In genomic region chr10:5506751-5507648, GRCh38 we compare ENCODE assay signal across 17 cellular contexts. TPM values are rescaled to one million over a fixed set of nuclear protein-coding genes. Genes with fewer than 3 reads are reported as not detected.
"Had no signal": no experiment of that assay in that cellular context is flagged by ENCODE, and none has a peak within 500 bp of the region (broad histone marks: within the 10 kb centered on the region; RNA-seq: fewer than 3 reads in every experiment).

No MANE protein-coding gene starts in this region.

- H3K9ac ChIP-seq: SK-N-SH had no signal

- H3K4me2 ChIP-seq: SK-N-SH had no signal

- H3K4me1 Mint-ChIP-seq: activated B cell treated with CpG ODN at 0.5 μM for 24 hours; activated CD4-positive, alpha-beta T cell treated with anti-CD3 and anti-CD28 coated beads, Interleukin-2, amount 10 ng/mL, durations not matched to agents 24 days and 14 days; activated naive CD4-positive, alpha-beta T cell treated with anti-CD3 and anti-CD28 coated beads, Interleukin-2, amount 50 U/mL, for 24 hours; activated T-helper 17 cell treated with anti-CD3 and anti-CD28 coated beads, Interleukin-2, amount 50 U/mL, for 72 hours had no signal

- H3K4me3 Mint-ChIP-seq: activated B cell treated with CpG ODN at 0.5 μM for 24 hours; activated CD4-positive, alpha-beta T cell treated with anti-CD3 and anti-CD28 coated beads, Interleukin-2, amount 10 ng/mL, durations not matched to agents 24 days and 14 days; activated naive CD4-positive, alpha-beta T cell treated with anti-CD3 and anti-CD28 coated beads, Interleukin-2, amount 50 U/mL, for 24 hours; activated T-helper 17 cell treated with anti-CD3 and anti-CD28 coated beads, Interleukin-2, amount 50 U/mL, for 72 hours; brain; effector memory CD8-positive, alpha-beta T cell; naive thymus-derived CD8-positive, alpha-beta T cell had no signal

- H3K9me3 ChIP-seq: SK-N-SH, tibial nerve had no signal

- H3K9me3 Mint-ChIP-seq: activated B cell treated with CpG ODN at 0.5 μM for 24 hours; activated CD4-positive, alpha-beta T cell treated with anti-CD3 and anti-CD28 coated beads, Interleukin-2, amount 10 ng/mL, durations not matched to agents 24 days and 14 days; activated naive CD4-positive, alpha-beta T cell treated with anti-CD3 and anti-CD28 coated beads, Interleukin-2, amount 50 U/mL, for 24 hours; activated T-helper 17 cell treated with anti-CD3 and anti-CD28 coated beads, Interleukin-2, amount 50 U/mL, for 72 hours; brain; effector memory CD8-positive, alpha-beta T cell; naive thymus-derived CD8-positive, alpha-beta T cell had no signal

- H3K27me3 Mint-ChIP-seq: activated naive CD4-positive, alpha-beta T cell treated with anti-CD3 and anti-CD28 coated beads, Interleukin-2, amount 50 U/mL, for 24 hours had no signal

- H3K4me1 ChIP-seq: tibial nerve had no signal

- DNase-seq: activated B cell treated with CpG ODN at 0.5 μM for 24 hours; activated CD4-positive, alpha-beta T cell treated with anti-CD3 and anti-CD28 coated beads, Interleukin-2, amount 10 ng/mL, durations not matched to agents 24 days and 14 days; amygdala; effector memory CD8-positive, alpha-beta T cell; glutamatergic neuron; SK-N-SH had no signal

- H3K36me3 ChIP-seq: tibial nerve had no signal

- H3K27ac ChIP-seq: epithelial cell of prostate, tibial nerve had no signal

- ATAC-seq: activated T-helper 17 cell treated with anti-CD3 and anti-CD28 coated beads, Interleukin-2, amount 50 U/mL, for 72 hours; effector memory CD8-positive, alpha-beta T cell; naive thymus-derived CD8-positive, alpha-beta T cell had no signal

- H3K27ac Mint-ChIP-seq: activated B cell treated with CpG ODN at 0.5 μM for 24 hours; activated CD4-positive, alpha-beta T cell treated with anti-CD3 and anti-CD28 coated beads, Interleukin-2, amount 10 ng/mL, durations not matched to agents 24 days and 14 days; activated naive CD4-positive, alpha-beta T cell treated with anti-CD3 and anti-CD28 coated beads, Interleukin-2, amount 50 U/mL, for 24 hours; activated T-helper 17 cell treated with anti-CD3 and anti-CD28 coated beads, Interleukin-2, amount 50 U/mL, for 72 hours; brain; effector memory CD8-positive, alpha-beta T cell had no signal

- H3K27me3 ChIP-seq: tibial nerve had no signal

- H3K4me3 ChIP-seq: tibial nerve had no signal

- H3K36me3 Mint-ChIP-seq: activated naive CD4-positive, alpha-beta T cell treated with anti-CD3 and anti-CD28 coated beads, Interleukin-2, amount 50 U/mL, for 24 hours; brain; naive thymus-derived CD8-positive, alpha-beta T cell had no signal

RNA-seq across cellular contexts. Expression of gene CALML5, which starts 7.6 kb away (rescaled TPM):
- total RNA-seq: activated B cell treated with CpG ODN at 0.5 μM for 24 hours; activated CD4-positive, alpha-beta T cell treated with anti-CD3 and anti-CD28 coated beads, Interleukin-2, amount 10 ng/mL, durations not matched to agents 24 days and 14 days; activated T-helper 17 cell treated with anti-CD3 and anti-CD28 coated beads, Interleukin-2, amount 50 U/mL, for 72 hours; lung microvascular endothelial cell; mononuclear cell; naive thymus-derived CD8-positive, alpha-beta T cell; osteocyte; skeletal muscle tissue; T-helper 1 cell treated with Interleukin-12 subunit alpha and Interleukin-12 subunit beta and Interleukin-4 antibody, amounts not matched to agents 30 ng/mL and 1 ng/mL, for 36 hours; tibial nerve had no signal
- polyA plus RNA-seq: naive thymus-derived CD8-positive, alpha-beta T cell; SK-N-SH had no signal

RNA-seq across cellular contexts. Expression of gene CALML3, which starts 17.8 kb away (rescaled TPM):
- total RNA-seq: activated B cell treated with CpG ODN at 0.5 μM for 24 hours; activated CD4-positive, alpha-beta T cell treated with anti-CD3 and anti-CD28 coated beads, Interleukin-2, amount 10 ng/mL, durations not matched to agents 24 days and 14 days; activated T-helper 17 cell treated with anti-CD3 and anti-CD28 coated beads, Interleukin-2, amount 50 U/mL, for 72 hours; lung microvascular endothelial cell; mononuclear cell; naive thymus-derived CD8-positive, alpha-beta T cell; osteocyte; skeletal muscle tissue; T-helper 1 cell treated with Interleukin-12 subunit alpha and Interleukin-12 subunit beta and Interleukin-4 antibody, amounts not matched to agents 30 ng/mL and 1 ng/mL, for 36 hours; tibial nerve had no signal
- polyA plus RNA-seq: naive thymus-derived CD8-positive, alpha-beta T cell; SK-N-SH had no signal
